Comparison of ENCODE assay signal across 10 cellular contexts in the genomic region with DNA sequence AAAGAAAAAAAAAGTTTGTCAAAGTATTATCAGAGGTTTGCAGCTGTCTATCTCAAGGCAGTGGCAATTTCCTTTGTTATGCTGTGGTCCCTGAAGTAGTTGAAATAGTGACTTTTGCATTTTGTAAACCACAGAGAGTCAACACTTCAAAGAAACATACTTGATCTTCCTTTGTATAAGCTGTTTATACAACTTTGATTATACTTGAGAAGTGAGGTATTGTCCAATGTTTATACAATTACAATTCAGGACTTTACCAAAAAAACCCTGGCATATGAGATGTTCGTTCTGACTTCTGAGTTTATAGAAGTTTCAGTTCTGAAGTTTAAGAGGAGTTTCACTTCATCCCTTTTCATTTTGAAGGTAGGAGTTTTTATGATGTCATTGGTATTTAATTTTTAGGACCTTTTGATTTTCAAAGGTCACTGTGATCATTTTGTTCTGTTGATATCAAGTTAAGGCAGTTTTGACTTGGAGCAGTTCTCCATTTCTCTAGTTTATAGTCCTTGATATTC. TPM values are rescaled to one million over a fixed set of nuclear protein-coding genes. Genes with fewer than 3 reads are reported as not detected.
DNase-seq lines count a peak whose midpoint lies in the region; ATAC-seq and TF ChIP-seq lines count a peak whose summit lies in the region.
"Had no signal": no experiment of that assay in that cellular context is flagged by ENCODE, and none has a peak within 500 bp of the region (broad histone marks: within the 10 kb centered on the region; RNA-seq: fewer than 3 reads in every experiment).

No MANE protein-coding gene starts in this region.

- H3K36me3 ChIP-seq in osteoblast (ENCODE audit: insufficient read depth, low read length): peaks cover 17% of the 10 kb centered on the region

- H3K4me3 ChIP-seq in GM12865 (ENCODE audit: low read depth, low read length): peak overlapping the region; percentile 93
- no peak overlapping the region for H3K4me3 ChIP-seq in osteoblast (ENCODE audit: insufficient read depth, low read length)
- H3K4me3 ChIP-seq: SJSA1 had no signal

- peaks cover 56% of the 10 kb centered on the region for H3K79me2 ChIP-seq in osteoblast (ENCODE audit: insufficient read depth, low read length)

- peaks cover 26% of the 10 kb centered on the region for H3K4me1 ChIP-seq in osteoblast (ENCODE audit: insufficient read depth, low read length)

- H3K27ac ChIP-seq in caudate nucleus (ENCODE audit: low read depth, low read length) (peak overlapping the region; percentile 65), osteoblast (ENCODE audit: low read depth, low read length) (no peak overlapping the region)
- H3K27ac ChIP-seq: SJSA1 had no signal

- DNase-seq in GM12865 (ENCODE audit: low read depth) (peak; percentile 52), NCI-H774 (lab: John Stamatoyannopoulos, UW) (peak; percentile 4), caudate nucleus (lab: John Stamatoyannopoulos, UW) (no peak), osteoblast (ENCODE audit: insufficient read length, low spot score, missing footprints) (no peak), AG20443 (ENCODE audit: low spot score) (no peak), NCI-H2227 (lab: John Stamatoyannopoulos, UW; ENCODE audit: unreplicated experiment) (no peak)
- DNase-seq: effector CD8-positive, alpha-beta T cell; NCI-H446 treated with DMSO at 0.1 percent for 48 hours had no signal

- no peak overlapping the region for H2AFZ ChIP-seq in osteoblast (ENCODE audit: low read length)

- TF ChIP-seq CTCF in GM12865 (IDR thresholded peaks at IDR 0.05; ENCODE audit: insufficient read depth, low read depth, low read length, missing control alignments): no peak
- TF ChIP-seq CTCF in osteoblast (IDR thresholded peaks at IDR 0.05; ENCODE audit: extremely low read depth, low read depth, low read length): no peak

- H3K4me2 ChIP-seq in osteoblast (ENCODE audit: insufficient read depth, low read length): peak overlapping the region; percentile 53

- ATAC-seq in GM18861 (IDR thresholded peaks at IDR 0.05; ENCODE audit: unreplicated experiment): no peak

- H3K27me3 ChIP-seq in osteoblast (ENCODE audit: insufficient read depth, low read length): no peaks in the 10 kb centered on the region

- peaks cover 7% of the 10 kb centered on the region for H4K20me1 ChIP-seq in osteoblast (ENCODE audit: insufficient read depth, low read length)

- no peaks in the 10 kb centered on the region for H3K9me3 ChIP-seq in osteoblast (ENCODE audit: low read depth, low read length)
- H3K9me3 ChIP-seq: SJSA1 had no signal

RNA-seq across cellular contexts. Expression of a gene that starts 4.0 kb away (rescaled TPM):
- 33.3 and 33.7 TPM in 2 replicates for total RNA-seq in osteoblast

RNA-seq across cellular contexts. Expression of a gene that starts 10.1 kb away (rescaled TPM):
- total RNA-seq in osteoblast: 16.3 and 18.3 TPM in 2 replicates

Comparison
In these comparisons a context has a peak if more than half of its experiments do, and no peak if none do; other contexts are left out.
1. DNase-seq: peak in GM12865 (single experiment) and NCI-H774 (single experiment); none in caudate nucleus (0 of 61), osteoblast (single experiment), AG20443 (single experiment) and NCI-H2227 (single experiment).